Comparison of ENCODE assay signal across 13 cellular contexts in genomic region chr3:72157782-72158638, GRCh38.
A peak's percentile ranks its signal among the peaks of the same experiment; 100 is the strongest.
DNase-seq lines count a peak whose midpoint lies in the region; ATAC-seq and TF ChIP-seq lines count a peak whose summit lies in the region.
"Had no signal": no experiment of that assay in that cellular context is flagged by ENCODE, and none has a peak within 500 bp of the region (broad histone marks: within the 10 kb centered on the region; RNA-seq: fewer than 3 reads in every experiment).

No MANE protein-coding gene starts in this region.

- H3K27me3 Mint-ChIP-seq in naive thymus-derived CD4-positive, alpha-beta T cell: peaks cover 0 to 7% (median 0%) of the 10 kb centered on the region in 5 donors

- no peak for TF ChIP-seq EP300 in upper lobe of left lung (IDR thresholded peaks at IDR 0.05)

- H3K27me3 ChIP-seq in naive thymus-derived CD4-positive, alpha-beta T cell (ENCODE audit: control insufficient read depth in 2 of 2, insufficient read depth in 2 of 2, low read length in 2 of 2): no peaks in the 10 kb centered on the region
- H3K27me3 ChIP-seq in body of pancreas (no peaks in the 10 kb centered on the region), upper lobe of left lung (no peaks in the 10 kb centered on the region)
- H3K27me3 ChIP-seq: Peyer's patch, sigmoid colon had no signal

- H3K36me3 ChIP-seq in naive thymus-derived CD4-positive, alpha-beta T cell (ENCODE audit: control insufficient read depth in 2 of 3, insufficient read depth in 3 of 3, low read length in 3 of 3): no peaks in the 10 kb centered on the region
- H3K36me3 ChIP-seq in body of pancreas (replicated peaks in 1 of 2; ENCODE audit: insufficient read depth in 1 of 2, low read depth in 2 of 2) (no peaks in the 10 kb centered on the region), upper lobe of left lung (no peaks in the 10 kb centered on the region)
- H3K36me3 ChIP-seq: Peyer's patch, sigmoid colon had no signal

- no peaks in the 10 kb centered on the region for H3K36me3 Mint-ChIP-seq in naive thymus-derived CD4-positive, alpha-beta T cell

- H3K9me3 ChIP-seq in naive thymus-derived CD4-positive, alpha-beta T cell (ENCODE audit: control insufficient read depth in 2 of 3, low read length in 3 of 3): no peaks in the 10 kb centered on the region
- H3K9me3 ChIP-seq in body of pancreas: no peaks in the 10 kb centered on the region
- H3K9me3 ChIP-seq in upper lobe of left lung: no peaks in the 10 kb centered on the region
- H3K9me3 ChIP-seq: sigmoid colon had no signal

- ATAC-seq in GM21786 (IDR thresholded peaks at IDR 0.05; ENCODE audit: unreplicated experiment) (peak; percentile 50), body of pancreas (no peak), upper lobe of left lung (ENCODE audit: low FRiP score in 2 of 2) (no peak)
- ATAC-seq in naive thymus-derived CD4-positive, alpha-beta T cell: peak; percentile 22

- peak overlapping the region in 1 of 9 donors; percentile 25 for H3K27ac Mint-ChIP-seq in naive thymus-derived CD4-positive, alpha-beta T cell

- no peak overlapping the region for H3K4me3 ChIP-seq in naive thymus-derived CD4-positive, alpha-beta T cell (ENCODE audit: low read length)
- H3K4me3 ChIP-seq in body of pancreas (no peak overlapping the region), upper lobe of left lung (no peak overlapping the region)
- H3K4me3 ChIP-seq: Peyer's patch, sigmoid colon had no signal

- POLR2A ChIA-PET in naive thymus-derived CD4-positive, alpha-beta T cell (lab: Charles Lee): no interaction called here

- no peak overlapping the region for H3K27ac ChIP-seq in naive thymus-derived CD4-positive, alpha-beta T cell (ENCODE audit: low read depth, low read length)
- H3K27ac ChIP-seq in body of pancreas: no peak overlapping the region
- no peak overlapping the region for H3K27ac ChIP-seq in upper lobe of left lung
- H3K27ac ChIP-seq: Peyer's patch, sigmoid colon had no signal

- CTCF ChIA-PET in naive thymus-derived CD4-positive, alpha-beta T cell (lab: Charles Lee): no interaction called here

- TF ChIP-seq POLR2A in body of pancreas (IDR thresholded peaks at IDR 0.05) (no peak), upper lobe of left lung (IDR thresholded peaks at IDR 0.05) (no peak)

- no peak overlapping the region for H3K4me3 Mint-ChIP-seq in naive thymus-derived CD4-positive, alpha-beta T cell
- H3K4me3 Mint-ChIP-seq: nephron had no signal

- no peak for TF ChIP-seq CTCF in GM13977 (IDR thresholded peaks at IDR 0.05; ENCODE audit: extremely low read depth, insufficient read depth, missing control alignments)
- no peak for TF ChIP-seq CTCF in body of pancreas (IDR thresholded peaks at IDR 0.05)
- no peak for TF ChIP-seq CTCF in upper lobe of left lung (IDR thresholded peaks at IDR 0.05)

- 85 to 97% methylated on average over 7 of the region's 7 CpGs for whole genome bisulfite sequencing in body of pancreas, 2 donors
- whole genome bisulfite sequencing in upper lobe of left lung, 2 donors: 88 to 90% methylated on average over 7 of the region's 7 CpGs

- H3K9me3 Mint-ChIP-seq in naive thymus-derived CD4-positive, alpha-beta T cell: peaks cover 0 to 7% (median 0%) of the 10 kb centered on the region in 11 donors
- H3K9me3 Mint-ChIP-seq: nephron had no signal

- DNase-seq in NCI-H2171 treated with DMSO at 0.1 percent for 48 hours (lab: John Stamatoyannopoulos, UW) (peak; percentile 26), NCI-H2171 (lab: John Stamatoyannopoulos, UW) (no peak), NAMALWA (ENCODE audit: low spot score) (peak; percentile 20), GM13977 (ENCODE audit: low spot score) (no peak), body of pancreas (no peak), upper lobe of left lung (no peak)
- DNase-seq in naive thymus-derived CD4-positive, alpha-beta T cell: no peak
- DNase-seq: effector CD4-positive, alpha-beta T cell; NCI-H2029 treated with DMSO at 0.1 percent for 48 hours; Peyer's patch; sigmoid colon had no signal

- peaks cover 0 to 9% (median 5%) of the 10 kb centered on the region in 7 donors for H3K4me1 Mint-ChIP-seq in naive thymus-derived CD4-positive, alpha-beta T cell

- intact Hi-C loops in naive thymus-derived CD4-positive, alpha-beta T cell (cut with micrococcal nuclease): no loop called here
- intact Hi-C loops in body of pancreas (cut with DNase I): no loop called here

- in situ Hi-C loops in GM13977 (cut with MboI; ENCODE audit: low pct_unique_long_range_greater_than_20kb, low sequenced_read_pairs, unreplicated experiment): no loop called here

- no peaks in the 10 kb centered on the region for H3K4me1 ChIP-seq in naive thymus-derived CD4-positive, alpha-beta T cell (ENCODE audit: control insufficient read depth in 2 of 2, insufficient read depth in 2 of 2, low read length in 2 of 2)
- peaks cover 14% of the 10 kb centered on the region for H3K4me1 ChIP-seq in body of pancreas
- peaks cover 5 to 15% (median 5%) of the 10 kb centered on the region in 4 donors for H3K4me1 ChIP-seq in upper lobe of left lung

Comparison
In these comparisons a context has a peak if more than half of its experiments do, and no peak if none do; other contexts are left out.
1. DNase-seq: peak in NCI-H2171 treated with DMSO at 0.1 percent for 48 hours (single experiment) and NAMALWA (single experiment); none in NCI-H2171 (single experiment), naive thymus-derived CD4-positive, alpha-beta T cell (0 of 9), GM13977 (single experiment), body of pancreas (0 of 4) and upper lobe of left lung (0 of 2).
2. ATAC-seq: peak in GM21786 (single experiment) and naive thymus-derived CD4-positive, alpha-beta T cell (single experiment); none in body of pancreas (single experiment) and upper lobe of left lung (0 of 2).